In the genomic region with DNA sequence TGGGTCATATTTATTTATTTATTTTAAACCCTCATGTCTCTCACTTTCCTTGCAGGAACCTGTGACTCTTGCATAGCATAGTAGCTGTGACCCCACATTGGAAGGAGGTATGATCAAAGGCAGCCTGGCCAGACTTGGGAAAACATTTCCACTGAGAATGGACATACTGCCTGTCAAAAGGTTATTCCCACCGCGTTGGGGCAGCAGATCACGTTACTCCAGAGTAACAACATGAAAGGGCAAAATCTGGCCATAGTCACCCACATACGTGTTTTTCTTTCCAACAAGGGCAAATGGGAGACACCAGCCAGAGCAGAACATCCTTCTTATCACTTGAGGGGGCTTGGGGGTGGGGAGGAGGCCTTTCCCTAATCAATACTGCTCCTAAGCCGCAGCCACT, we compare ENCODE assay signal across 19 cellular contexts.
"Had no signal": no experiment of that assay in that cellular context is flagged by ENCODE, and none has a peak within 500 bp of the region (broad histone marks: within the 10 kb centered on the region; RNA-seq: fewer than 3 reads in every experiment).

No MANE protein-coding gene starts in this region.

- H3K36me3 ChIP-seq: adrenal gland, heart right ventricle, lower lobe of right lung, pancreas, tibial artery had no signal

- H3K4me3 ChIP-seq: adrenal gland, coronary artery, heart right ventricle, lower lobe of right lung, pancreas, tibial artery had no signal

- H3K27ac Mint-ChIP-seq: activated naive CD8-positive, alpha-beta T cell; activated T-cell treated with anti-CD3 and anti-CD28 coated beads, Interleukin-2, amount 50 U/mL, for 24 hours; activated T-helper 2 cell treated with anti-CD3 and anti-CD28 coated beads, Interferon-gamma antibody, Interleukin-2, Interleukin-4, amounts not matched to agents 10 μg/mL and 5 μg/mL and 100 μg/mL, durations not matched to agents 14 hours and 24 hours and 36 hours; naive thymus-derived CD8-positive, alpha-beta T cell; stimulated activated effector memory CD8-positive, alpha-beta T cell treated with anti-CD3 and anti-CD28 coated beads, Interleukin-12 subunit alpha, Interleukin-12 subunit beta, amount 100 ng/mL, for 72 hours; stimulated activated naive CD8-positive, alpha-beta T cell treated with anti-CD3 and anti-CD28 coated beads, Interleukin-15, amount 100 ng/mL, for 72 hours had no signal

- DNase-seq: activated CD4-positive, alpha-beta T cell treated with anti-CD3 and anti-CD28 coated beads for 1 hour; activated naive CD4-positive, alpha-beta T cell; activated T-cell treated with anti-CD3 and anti-CD28 coated beads, Interleukin-2, amount 50 U/mL, for 24 hours; adrenal gland; cerebellar nuclear complex; heart right ventricle; kidney; lower lobe of right lung; naive thymus-derived CD8-positive, alpha-beta T cell; pancreas; stimulated activated CD4-positive, alpha-beta T cell treated with anti-CD3 and anti-CD28 coated beads, Interleukin-2, amount 100 ng/mL, for 24 hours; stimulated activated naive CD8-positive, alpha-beta T cell treated with anti-CD3 and anti-CD28 coated beads, Interleukin-15, amount 100 ng/mL, for 72 hours; T-helper 1 cell; tibial artery had no signal

- H3K27me3 ChIP-seq: adrenal gland, heart right ventricle, pancreas, tibial artery had no signal

- H3K27me3 Mint-ChIP-seq: activated naive CD8-positive, alpha-beta T cell; activated T-cell treated with anti-CD3 and anti-CD28 coated beads, Interleukin-2, amount 50 U/mL, for 24 hours; naive thymus-derived CD8-positive, alpha-beta T cell; stimulated activated naive CD8-positive, alpha-beta T cell treated with anti-CD3 and anti-CD28 coated beads, Interleukin-15, amount 100 ng/mL, for 72 hours had no signal

- H3K27ac ChIP-seq: adrenal gland, coronary artery, heart right ventricle, lower lobe of right lung, pancreas, tibial artery had no signal

- H3K9me3 ChIP-seq: adrenal gland, heart right ventricle, lower lobe of right lung, pancreas, tibial artery had no signal

- H3K4me3 Mint-ChIP-seq: activated naive CD8-positive, alpha-beta T cell; activated T-cell treated with anti-CD3 and anti-CD28 coated beads, Interleukin-2, amount 50 U/mL, for 24 hours; naive thymus-derived CD8-positive, alpha-beta T cell; stimulated activated effector memory CD8-positive, alpha-beta T cell treated with anti-CD3 and anti-CD28 coated beads, Interleukin-12 subunit alpha, Interleukin-12 subunit beta, amount 100 ng/mL, for 72 hours; stimulated activated naive CD8-positive, alpha-beta T cell treated with anti-CD3 and anti-CD28 coated beads, Interleukin-15, amount 100 ng/mL, for 72 hours had no signal

- H3K36me3 Mint-ChIP-seq: activated naive CD8-positive, alpha-beta T cell; naive thymus-derived CD8-positive, alpha-beta T cell; stimulated activated effector memory CD8-positive, alpha-beta T cell treated with anti-CD3 and anti-CD28 coated beads, Interleukin-12 subunit alpha, Interleukin-12 subunit beta, amount 100 ng/mL, for 72 hours had no signal

- ATAC-seq: heart right ventricle; left lobe of liver; lower lobe of right lung; naive thymus-derived CD8-positive, alpha-beta T cell; pancreas; stimulated activated effector memory CD8-positive, alpha-beta T cell treated with anti-CD3 and anti-CD28 coated beads, Interleukin-12 subunit alpha, Interleukin-12 subunit beta, amount 100 ng/mL, for 72 hours; stimulated activated naive CD8-positive, alpha-beta T cell treated with anti-CD3 and anti-CD28 coated beads, Interleukin-15, amount 100 ng/mL, for 72 hours had no signal

- H3K9me3 Mint-ChIP-seq: activated T-cell treated with anti-CD3 and anti-CD28 coated beads, Interleukin-2, amount 50 U/mL, for 24 hours; activated T-helper 2 cell treated with anti-CD3 and anti-CD28 coated beads, Interferon-gamma antibody, Interleukin-2, Interleukin-4, amounts not matched to agents 10 μg/mL and 5 μg/mL and 100 μg/mL, durations not matched to agents 14 hours and 24 hours and 36 hours; naive thymus-derived CD8-positive, alpha-beta T cell; stimulated activated effector memory CD8-positive, alpha-beta T cell treated with anti-CD3 and anti-CD28 coated beads, Interleukin-12 subunit alpha, Interleukin-12 subunit beta, amount 100 ng/mL, for 72 hours; stimulated activated naive CD8-positive, alpha-beta T cell treated with anti-CD3 and anti-CD28 coated beads, Interleukin-15, amount 100 ng/mL, for 72 hours had no signal
